In genomic region chr1:81802601-81803422, GRCh38 we compare ENCODE assay signal across 8 cellular contexts. TPM values are rescaled to one million over a fixed set of nuclear protein-coding genes. Genes with fewer than 3 reads are reported as not detected.
A peak's percentile ranks its signal among the peaks of the same experiment; 100 is the strongest.
DNase-seq lines count a peak whose midpoint lies in the region; ATAC-seq, FAIRE-seq and TF ChIP-seq lines count a peak whose summit lies in the region.

No MANE protein-coding gene starts in this region.

- H3K4me1 ChIP-seq in stomach smooth muscle (ENCODE audit: control insufficient read depth, insufficient read depth, low read length), result no peaks in the 10 kb centered on the region

- peak overlapping the region; percentile 64 to 73 for H3K9ac ChIP-seq in stomach smooth muscle (ENCODE audit: low read length in 2 of 2)

- FAIRE-seq in GM12891 (lab: Jason Lieb, UNC) (no peak), bronchial epithelial cell (lab: Jason Lieb, UNC) (no peak)

- no peaks in the 10 kb centered on the region for H3K27me3 ChIP-seq in bronchial epithelial cell (ENCODE audit: control insufficient read depth, insufficient read depth, low read length)
- H3K27me3 ChIP-seq in kidney epithelial cell (ENCODE audit: control insufficient read depth, insufficient read depth, low read length), result no peaks in the 10 kb centered on the region
- no peaks in the 10 kb centered on the region for H3K27me3 ChIP-seq in stomach smooth muscle (ENCODE audit: control insufficient read depth in 1 of 2, insufficient read depth in 2 of 2, low read length in 2 of 2)

- no peak for ATAC-seq in HG03354 (IDR thresholded peaks at IDR 0.05; ENCODE audit: poor library complexity, severe bottlenecking, unreplicated experiment)

- peak; percentile 4 for DNase-seq in GM12891 (ENCODE audit: insufficient read length, low spot score)
- DNase-seq in NCI-H2196 treated with DMSO at 0.1 percent for 48 hours (lab: John Stamatoyannopoulos, UW; ENCODE audit: unreplicated experiment), result peak; percentile 44
- DNase-seq in bronchial epithelial cell (ENCODE audit: low read depth), result peak; percentile 15
- DNase-seq in kidney epithelial cell (ENCODE audit: low read depth), result no peak
- no peak for DNase-seq in UCSD-AML1 (lab: John Stamatoyannopoulos, UW; ENCODE audit: unreplicated experiment)
- DNase-seq in A172 (ENCODE audit: low spot score), result no peak

- H3K9me3 ChIP-seq in stomach smooth muscle (ENCODE audit: control insufficient read depth in 2 of 2, low read length in 2 of 2), result no peaks in the 10 kb centered on the region

- TF ChIP-seq POLR2A in GM12891 (IDR thresholded peaks at IDR 0.05; ENCODE audit: low read depth, low read length), result no peak

- peak overlapping the region; percentile 76 for H3K27ac ChIP-seq in stomach smooth muscle (ENCODE audit: low read length)

- TF ChIP-seq CTCF in bronchial epithelial cell (IDR thresholded peaks at IDR 0.05; ENCODE audit: insufficient read depth, low read length, severe bottlenecking), result peak; percentile 60
- peak; percentile 56 for TF ChIP-seq CTCF in kidney epithelial cell (IDR thresholded peaks at IDR 0.05; ENCODE audit: insufficient read depth, low read length, poor library complexity, severe bottlenecking)

- H3K4me3 ChIP-seq in bronchial epithelial cell (ENCODE audit: low read depth, low read length) (peak overlapping the region; percentile 88), kidney epithelial cell (ENCODE audit: low read depth, low read length) (peak overlapping the region; percentile 87), stomach smooth muscle (ENCODE audit: low read length in 2 of 2) (peak overlapping the region; percentile 86 to 90)

- H3K36me3 ChIP-seq in bronchial epithelial cell (ENCODE audit: control insufficient read depth, insufficient read depth, low read length), result no peaks in the 10 kb centered on the region
- H3K36me3 ChIP-seq in kidney epithelial cell (ENCODE audit: control insufficient read depth, insufficient read depth, low read length), result no peaks in the 10 kb centered on the region
- H3K36me3 ChIP-seq in stomach smooth muscle (ENCODE audit: control insufficient read depth in 2 of 2, insufficient read depth in 2 of 2, low read length in 2 of 2), result no peaks in the 10 kb centered on the region

TF ChIP-seq in GM12891, 5 proteins besides CTCF, POLR2A, EP300 and RAD21:
- TF ChIP-seq SPI1 (IDR thresholded peaks at IDR 0.05; ENCODE audit: low read depth, low read length) (no peak), POLR2AphosphoS5 (IDR thresholded peaks at IDR 0.05; ENCODE audit: low read depth, low read length) (no peak), TAF1 (IDR thresholded peaks at IDR 0.05; ENCODE audit: low read depth, low read length) (no peak), PAX5 (IDR thresholded peaks at IDR 0.05; ENCODE audit: insufficient read depth, low read length, severe bottlenecking) (no peak), POU2F2 (IDR thresholded peaks at IDR 0.05; ENCODE audit: low read depth, low read length) (no peak)
TF ChIP-seq in GM12891: peak in this region for 0.

RNA-seq across cellular contexts. Expression of gene ADGRL2, which starts 2.1 kb away (rescaled TPM):
- polyA plus RNA-seq in GM12891 (2012; ENCODE audit: low read depth, missing spikeins), result not detected
- total RNA-seq in bronchial epithelial cell, result 35.3 and 82.7 TPM in 2 replicates
- 25.1 and 25.4 TPM in 2 replicates for total RNA-seq in kidney epithelial cell
- total RNA-seq in A172 (2014; rRNA removed; shearing (Covaris generic)), result 52.3 and 53.0 TPM in 2 replicates

Comparison
In these comparisons a context has a peak if more than half of its experiments do, and no peak if none do; other contexts are left out.
1. DNase-seq: peak in GM12891 (single experiment), NCI-H2196 treated with DMSO at 0.1 percent for 48 hours (single experiment) and bronchial epithelial cell (single experiment); none in kidney epithelial cell (single experiment), UCSD-AML1 (single experiment) and A172 (single experiment).
2. Peak in every context shown above with its lines, with median percentiles within 50 percentile points of each other: H3K4me3 ChIP-seq.